8 cellular contexts compared by ENCODE assay signal in genomic region chr3:52281980-52282801, GRCh38. TPM values are rescaled to one million over a fixed set of nuclear protein-coding genes. Genes with fewer than 3 reads are reported as not detected.
DNase-seq lines count a peak whose midpoint lies in the region; ATAC-seq, FAIRE-seq and TF ChIP-seq lines count a peak whose summit lies in the region.

No MANE protein-coding gene starts in this region.

- TF ChIP-seq CTCF in A549 (IDR thresholded peaks at IDR 0.05) (no peak), HFFc6 (IDR thresholded peaks at IDR 0.05) (no peak)

- peaks cover 39% of the 10 kb centered on the region for H3K4me1 Mint-ChIP-seq in HFFc6 (ENCODE audit: low read depth)
- H3K4me1 Mint-ChIP-seq in activated T-cell treated with anti-CD3 and anti-CD28 coated beads, Interleukin-2, amount 50 U/mL, for 72 hours (ENCODE audit: low read depth): peaks cover 65% of the 10 kb centered on the region

- peaks cover 4% of the 10 kb centered on the region; the same call in 1 of the 2 replicates for H3K27me3 Mint-ChIP-seq in HFFc6 (ENCODE audit: insufficient read depth)
- H3K27me3 Mint-ChIP-seq in activated T-cell treated with anti-CD3 and anti-CD28 coated beads, Interleukin-2, amount 50 U/mL, for 72 hours (ENCODE audit: low read depth): no peaks in the 10 kb centered on the region

- WGBS in A549 (ENCODE audit: missing lambda C conversion rate): 64% methylated on average over 8 of the region's 8 CpGs

- peaks cover 16% of the 10 kb centered on the region for H3K36me3 Mint-ChIP-seq in HFFc6 (ENCODE audit: low read depth)
- H3K36me3 Mint-ChIP-seq in activated T-cell treated with anti-CD3 and anti-CD28 coated beads, Interleukin-2, amount 50 U/mL, for 72 hours (ENCODE audit: insufficient read depth in 2 of 2): peaks cover 9 to 13% of the 10 kb centered on the region in 2 donors

- peaks cover 58% of the 10 kb centered on the region for H3K4me1 ChIP-seq in A549

- CTCF ChIA-PET in A549 (lab: Yijun Ruan, JAX): interaction anchor here (1.3 to 2.8 kb wide), 5 partner anchors 10 to 57 kb away, joined by 3 to 12 read pairs (median 5); no protein-coding TSS in a partner anchor

- no peaks in the 10 kb centered on the region for H3K9me3 ChIP-seq in A549

- no peak for TF ChIP-seq EP300 in A549 (IDR thresholded peaks at IDR 0.05)

- no peak for DNase-seq in A549 (ENCODE audit: low read depth in 1 of 2, low spot score in 1 of 2)
- DNase-seq in HFFc6: peak; percentile 23
- peak; percentile 37 to 41 for DNase-seq in activated T-cell treated with anti-CD3 and anti-CD28 coated beads, Interleukin-2, amount 50 U/mL, for 72 hours
- peak; percentile 84 for DNase-seq in kidney tubule cell (ENCODE audit: low spot score)
- no peak for DNase-seq in NCI-H510A (lab: John Stamatoyannopoulos, UW)
- no peak for DNase-seq in NCI-H1048 (lab: John Stamatoyannopoulos, UW)

- no peak for TF ChIP-seq POLR2A in A549 (IDR thresholded peaks at IDR 0.05; ENCODE audit: low read length)

- 0 out of 3 replicates have a peak overlapping the region, but pooled peaks have one; percentile 21 for H3K4me2 ChIP-seq in A549

- POLR2A ChIA-PET in A549 (lab: Yijun Ruan, JAX): no interaction called here

- no peak for ATAC-seq in A549
- ATAC-seq in activated T-cell treated with anti-CD3 and anti-CD28 coated beads, Interleukin-2, amount 50 U/mL, for 72 hours (replicated peaks in 1 of 2): no peak
- no peak for ATAC-seq in GM18502 (IDR thresholded peaks at IDR 0.05; ENCODE audit: poor library complexity, unreplicated experiment)
- ATAC-seq in GM18907 (IDR thresholded peaks at IDR 0.05; ENCODE audit: unreplicated experiment): no peak

- no peaks in the 10 kb centered on the region for H3K9me3 Mint-ChIP-seq in HFFc6
- H3K9me3 Mint-ChIP-seq in activated T-cell treated with anti-CD3 and anti-CD28 coated beads, Interleukin-2, amount 50 U/mL, for 72 hours: no peaks in the 10 kb centered on the region

- no peak overlapping the region for H3K4me3 ChIP-seq in A549

- no peak for TF ChIP-seq RAD21 in A549 (conservative IDR thresholded peaks at IDR 0.05 in 1 of 2, IDR thresholded peaks at IDR 0.05 in 1 of 2)

- peak overlapping the region; percentile 5; the same call in 1 of the 2 replicates for H3K4me3 Mint-ChIP-seq in HFFc6
- peak overlapping the region; percentile 54 to 70 for H3K4me3 Mint-ChIP-seq in activated T-cell treated with anti-CD3 and anti-CD28 coated beads, Interleukin-2, amount 50 U/mL, for 72 hours

- no peak for FAIRE-seq in A549 (lab: Jason Lieb, UNC)

- H3K27ac ChIP-seq in A549: peak overlapping the region; percentile 31 to 65; a peak in 4 of 6 replicates

- H3K27ac Mint-ChIP-seq in HFFc6: peak overlapping the region; percentile 76
- H3K27ac Mint-ChIP-seq in activated T-cell treated with anti-CD3 and anti-CD28 coated beads, Interleukin-2, amount 50 U/mL, for 72 hours: peak overlapping the region; percentile 81

TF ChIP-seq in A549, 52 proteins besides CTCF, POLR2A, EP300 and RAD21:
- TF ChIP-seq MAZ (IDR thresholded peaks at IDR 0.05; ENCODE audit: borderline replicate concordance, low read depth, low read length) (no peak), E2F6 (IDR thresholded peaks at IDR 0.05; ENCODE audit: borderline replicate concordance, low read depth) (no peak), MYC (IDR thresholded peaks at IDR 0.05; ENCODE audit: borderline replicate concordance, low read length) (no peak), CBX2 (IDR thresholded peaks at IDR 0.05; ENCODE audit: borderline replicate concordance, low read depth) (no peak), TP53 (CRISPR knock-in tag; IDR thresholded peaks at IDR 0.05) (no peak), NFE2L2 (conservative IDR thresholded peaks at IDR 0.05; ENCODE audit: low read length) (no peak), NPAS2 (CRISPR knock-in tag; IDR thresholded peaks at IDR 0.05; ENCODE audit: borderline replicate concordance) (no peak), JUNB (IDR thresholded peaks at IDR 0.05) (no peak)
- TF ChIP-seq, protein P1, sequence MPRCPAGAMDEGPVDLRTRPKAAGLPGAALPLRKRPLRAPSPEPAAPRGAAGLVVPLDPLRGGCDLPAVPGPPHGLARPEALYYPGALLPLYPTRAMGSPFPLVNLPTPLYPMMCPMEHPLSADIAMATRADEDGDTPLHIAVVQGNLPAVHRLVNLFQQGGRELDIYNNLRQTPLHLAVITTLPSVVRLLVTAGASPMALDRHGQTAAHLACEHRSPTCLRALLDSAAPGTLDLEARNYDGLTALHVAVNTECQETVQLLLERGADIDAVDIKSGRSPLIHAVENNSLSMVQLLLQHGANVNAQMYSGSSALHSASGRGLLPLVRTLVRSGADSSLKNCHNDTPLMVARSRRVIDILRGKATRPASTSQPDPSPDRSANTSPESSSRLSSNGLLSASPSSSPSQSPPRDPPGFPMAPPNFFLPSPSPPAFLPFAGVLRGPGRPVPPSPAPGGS (IDR thresholded peaks at IDR 0.05): no peak

RNA-seq across cellular contexts. Expression of gene WDR82, which starts 3.7 kb away (rescaled TPM):
- polyA plus RNA-seq in A549 (2011; rRNA removed) (52.7 and 58.5 TPM in 2 replicates), A549 (2017; fragmentation: RNase III; extraction: RNeasy Plus Mini Kit Qiagen cat#74134 plus additional on column Dnase treatment) (50.6 to 53.8 TPM (median 52.4 TPM) in 3 replicates)
- 22.9 and 30.7 TPM in 2 replicates for polyA plus RNA-seq in A549 (2012; cell fraction: cytosol; rRNA removed)
- 9.2 and 12.6 TPM in 2 replicates for polyA plus RNA-seq in A549 (2012; cell fraction: nucleus; rRNA removed)
- polyA minus RNA-seq in A549 (2011; rRNA and poly(A)+ RNA removed): 42.8 and 42.9 TPM in 2 replicates
- total RNA-seq in HFFc6 (2021; fragmentation: NEBNext Ultra II Directional; extraction: Animal tissue kit (Norgen Biotek cat#: 25700)): 10 to 100 TPM; 55.2 to 62.0 (median 58.6) TPM
- 100 to 1,000 TPM; 113 to 120 TPM for total RNA-seq in activated T-cell treated with anti-CD3 and anti-CD28 coated beads, Interleukin-2, amount 50 U/mL, for 72 hours

RNA-seq across cellular contexts. Expression of gene GLYCTK, which starts 5.4 kb away (rescaled TPM):
- polyA plus RNA-seq in A549 (2011; rRNA removed): 4.4 and 5.7 TPM in 2 replicates
- polyA plus RNA-seq in A549 (2012; cell fraction: cytosol; rRNA removed): 13.5 and 15.6 TPM in 2 replicates
- polyA plus RNA-seq in A549 (2012; cell fraction: nucleus; rRNA removed): 38.4 and 44.2 TPM in 2 replicates
- 4.6 to 5.1 TPM (median 4.9 TPM) in 3 replicates for polyA plus RNA-seq in A549 (2017; fragmentation: RNase III; extraction: RNeasy Plus Mini Kit Qiagen cat#74134 plus additional on column Dnase treatment)
- 7.2 and 8.5 TPM in 2 replicates for polyA minus RNA-seq in A549 (2011; rRNA and poly(A)+ RNA removed)
- 1 to 10 TPM; 7.0 to 9.9 (median 8.7) TPM for total RNA-seq in HFFc6 (2021; fragmentation: NEBNext Ultra II Directional; extraction: Animal tissue kit (Norgen Biotek cat#: 25700))
- total RNA-seq in activated T-cell treated with anti-CD3 and anti-CD28 coated beads, Interleukin-2, amount 50 U/mL, for 72 hours: 10 to 100 TPM; 21.5 to 25.4 TPM

RNA-seq across cellular contexts. Expression of gene DNAH1, which starts 33.9 kb away (rescaled TPM):
- polyA plus RNA-seq in A549 (2011; rRNA removed) (1.6 and 2.9 TPM in 2 replicates), A549 (2017; fragmentation: RNase III; extraction: RNeasy Plus Mini Kit Qiagen cat#74134 plus additional on column Dnase treatment) (0.63 to 0.88 TPM (median 0.65 TPM) in 3 replicates)
- polyA plus RNA-seq in A549 (2012; cell fraction: cytosol; rRNA removed): 1.6 TPM in 2 replicates
- polyA plus RNA-seq in A549 (2012; cell fraction: nucleus; rRNA removed): 10.3 and 11.6 TPM in 2 replicates
- polyA minus RNA-seq in A549 (2011; rRNA and poly(A)+ RNA removed): 4.9 and 5.7 TPM in 2 replicates
- 1 to 10 TPM; 1.4 to 2.1 (median 1.8) TPM for total RNA-seq in HFFc6 (2021; fragmentation: NEBNext Ultra II Directional; extraction: Animal tissue kit (Norgen Biotek cat#: 25700))
- total RNA-seq in activated T-cell treated with anti-CD3 and anti-CD28 coated beads, Interleukin-2, amount 50 U/mL, for 72 hours: 10 to 100 TPM; 31.4 to 32.4 TPM

RNA-seq across cellular contexts. Expression of gene PPM1M, which starts 36.6 kb away (rescaled TPM):
- 6.3 and 8.8 TPM in 2 replicates for polyA plus RNA-seq in A549 (2011; rRNA removed)
- 6.3 and 6.6 TPM in 2 replicates for polyA plus RNA-seq in A549 (2012; cell fraction: cytosol; rRNA removed)
- polyA plus RNA-seq in A549 (2012; cell fraction: nucleus; rRNA removed): 12.4 and 13.8 TPM in 2 replicates
- polyA plus RNA-seq in A549 (2017; fragmentation: RNase III; extraction: RNeasy Plus Mini Kit Qiagen cat#74134 plus additional on column Dnase treatment): 5.8 to 8.0 TPM (median 5.9 TPM) in 3 replicates
- polyA minus RNA-seq in A549 (2011; rRNA and poly(A)+ RNA removed): 6.3 and 7.6 TPM in 2 replicates
- total RNA-seq in HFFc6 (2021; fragmentation: NEBNext Ultra II Directional; extraction: Animal tissue kit (Norgen Biotek cat#: 25700)): 10 to 100 TPM; 20.8 to 23.4 (median 20.9) TPM
- total RNA-seq in activated T-cell treated with anti-CD3 and anti-CD28 coated beads, Interleukin-2, amount 50 U/mL, for 72 hours: 100 to 1,000 TPM; 119 to 121 TPM

RNA-seq across cellular contexts. Expression of gene TWF2, which starts 43.2 kb away (rescaled TPM):
- polyA plus RNA-seq in A549 (2011; rRNA removed): 36.8 and 46.3 TPM in 2 replicates
- 102 and 123 TPM in 2 replicates for polyA plus RNA-seq in A549 (2012; cell fraction: cytosol; rRNA removed)
- polyA plus RNA-seq in A549 (2012; cell fraction: nucleus; rRNA removed): 130 and 152 TPM in 2 replicates
- polyA plus RNA-seq in A549 (2017; fragmentation: RNase III; extraction: RNeasy Plus Mini Kit Qiagen cat#74134 plus additional on column Dnase treatment): 50.5 to 55.4 TPM (median 53.6 TPM) in 3 replicates
- 32.6 and 42.2 TPM in 2 replicates for polyA minus RNA-seq in A549 (2011; rRNA and poly(A)+ RNA removed)
- 10 to 100 TPM; 73.9 to 83.0 (median 80.7) TPM for total RNA-seq in HFFc6 (2021; fragmentation: NEBNext Ultra II Directional; extraction: Animal tissue kit (Norgen Biotek cat#: 25700))
- total RNA-seq in activated T-cell treated with anti-CD3 and anti-CD28 coated beads, Interleukin-2, amount 50 U/mL, for 72 hours: 100 to 1,000 TPM; 124 to 133 TPM

Comparison
In these comparisons a context has a peak if more than half of its experiments do, and no peak if none do; other contexts are left out.
1. DNase-seq: peak in HFFc6 (single experiment), activated T-cell treated with anti-CD3 and anti-CD28 coated beads, Interleukin-2, amount 50 U/mL, for 72 hours (2 of 2) and kidney tubule cell (single experiment); none in A549 (0 of 2), NCI-H510A (single experiment) and NCI-H1048 (single experiment).
2. RNA of gene DNAH1, which starts 33.9 kb away (total RNA-seq): 31.4 to 32.4 TPM in activated T-cell treated with anti-CD3 and anti-CD28 coated beads, Interleukin-2, amount 50 U/mL, for 72 hours; 1.4 to 2.1 TPM in HFFc6; every median in the first group is over 10 times any median in the second.